In genomic region chr5:14675865-14676300, GRCh38 we compare ENCODE assay signal across 1 cellular context.
TF ChIP-seq lines count a peak whose summit lies in the region.

No MANE protein-coding gene starts in this region.

TF ChIP-seq in K562, 482 proteins besides CTCF, POLR2A, EP300 and RAD21 (continued from another document):
- TF ChIP-seq, protein P1, sequence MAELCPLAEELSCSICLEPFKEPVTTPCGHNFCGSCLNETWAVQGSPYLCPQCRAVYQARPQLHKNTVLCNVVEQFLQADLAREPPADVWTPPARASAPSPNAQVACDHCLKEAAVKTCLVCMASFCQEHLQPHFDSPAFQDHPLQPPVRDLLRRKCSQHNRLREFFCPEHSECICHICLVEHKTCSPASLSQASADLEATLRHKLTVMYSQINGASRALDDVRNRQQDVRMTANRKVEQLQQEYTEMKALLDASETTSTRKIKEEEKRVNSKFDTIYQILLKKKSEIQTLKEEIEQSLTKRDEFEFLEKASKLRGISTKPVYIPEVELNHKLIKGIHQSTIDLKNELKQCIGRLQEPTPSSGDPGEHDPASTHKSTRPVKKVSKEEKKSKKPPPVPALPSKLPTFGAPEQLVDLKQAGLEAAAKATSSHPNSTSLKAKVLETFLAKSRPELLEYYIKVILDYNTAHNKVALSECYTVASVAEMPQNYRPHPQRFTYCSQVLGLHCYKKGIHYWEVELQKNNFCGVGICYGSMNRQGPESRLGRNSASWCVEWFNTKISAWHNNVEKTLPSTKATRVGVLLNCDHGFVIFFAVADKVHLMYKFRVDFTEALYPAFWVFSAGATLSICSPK (IDR thresholded peaks at IDR 0.05; ENCODE audit: borderline replicate concordance) = no peak
- TF ChIP-seq CBFA2T3 (IDR thresholded peaks at IDR 0.05) (peak; percentile 17; the same call in 1 of the 2 replicates), ARID1B (IDR thresholded peaks at IDR 0.05) (0 out of 2 replicates have a peak, but pooled peaks have one; percentile 23), SMARCA4 (IDR thresholded peaks at IDR 0.05) (peak; percentile 27; the same call in 1 of the 2 replicates), MTA2 (IDR thresholded peaks at IDR 0.05; ENCODE audit: low read depth) (no peak), TCF3 (CRISPR knock-in tag; IDR thresholded peaks at IDR 0.05) (peak; percentile 37), ZFP30 (CRISPR knock-in tag; IDR thresholded peaks at IDR 0.05; ENCODE audit: borderline replicate concordance) (no peak), TGIF2 (CRISPR knock-in tag; IDR thresholded peaks at IDR 0.05) (no peak), FOXJ2 (tag; IDR thresholded peaks at IDR 0.05) (no peak), ZNF282 (CRISPR knock-in tag; IDR thresholded peaks at IDR 0.05) (no peak), ZNF766 (CRISPR knock-in tag; conservative IDR thresholded peaks at IDR 0.05) (no peak), E2F4 (CRISPR knock-in tag; IDR thresholded peaks at IDR 0.05; ENCODE audit: low read depth) (no peak)
- TF ChIP-seq, protein P2, sequence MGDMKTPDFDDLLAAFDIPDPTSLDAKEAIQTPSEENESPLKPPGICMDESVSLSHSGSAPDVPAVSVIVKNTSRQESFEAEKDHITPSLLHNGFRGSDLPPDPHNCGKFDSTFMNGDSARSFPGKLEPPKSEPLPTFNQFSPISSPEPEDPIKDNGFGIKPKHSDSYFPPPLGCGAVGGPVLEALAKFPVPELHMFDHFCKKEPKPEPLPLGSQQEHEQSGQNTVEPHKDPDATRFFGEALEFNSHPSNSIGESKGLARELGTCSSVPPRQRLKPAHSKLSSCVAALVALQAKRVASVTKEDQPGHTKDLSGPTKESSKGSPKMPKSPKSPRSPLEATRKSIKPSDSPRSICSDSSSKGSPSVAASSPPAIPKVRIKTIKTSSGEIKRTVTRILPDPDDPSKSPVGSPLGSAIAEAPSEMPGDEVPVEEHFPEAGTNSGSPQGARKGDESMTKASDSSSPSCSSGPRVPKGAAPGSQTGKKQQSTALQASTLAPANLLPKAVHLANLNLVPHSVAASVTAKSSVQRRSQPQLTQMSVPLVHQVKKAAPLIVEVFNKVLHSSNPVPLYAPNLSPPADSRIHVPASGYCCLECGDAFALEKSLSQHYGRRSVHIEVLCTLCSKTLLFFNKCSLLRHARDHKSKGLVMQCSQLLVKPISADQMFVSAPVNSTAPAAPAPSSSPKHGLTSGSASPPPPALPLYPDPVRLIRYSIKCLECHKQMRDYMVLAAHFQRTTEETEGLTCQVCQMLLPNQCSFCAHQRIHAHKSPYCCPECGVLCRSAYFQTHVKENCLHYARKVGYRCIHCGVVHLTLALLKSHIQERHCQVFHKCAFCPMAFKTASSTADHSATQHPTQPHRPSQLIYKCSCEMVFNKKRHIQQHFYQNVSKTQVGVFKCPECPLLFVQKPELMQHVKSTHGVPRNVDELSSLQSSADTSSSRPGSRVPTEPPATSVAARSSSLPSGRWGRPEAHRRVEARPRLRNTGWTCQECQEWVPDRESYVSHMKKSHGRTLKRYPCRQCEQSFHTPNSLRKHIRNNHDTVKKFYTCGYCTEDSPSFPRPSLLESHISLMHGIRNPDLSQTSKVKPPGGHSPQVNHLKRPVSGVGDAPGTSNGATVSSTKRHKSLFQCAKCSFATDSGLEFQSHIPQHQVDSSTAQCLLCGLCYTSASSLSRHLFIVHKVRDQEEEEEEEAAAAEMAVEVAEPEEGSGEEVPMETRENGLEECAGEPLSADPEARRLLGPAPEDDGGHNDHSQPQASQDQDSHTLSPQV (IDR thresholded peaks at IDR 0.05) = peak; percentile 35; the same call in 1 of the 2 replicates
- TF ChIP-seq, protein P3, sequence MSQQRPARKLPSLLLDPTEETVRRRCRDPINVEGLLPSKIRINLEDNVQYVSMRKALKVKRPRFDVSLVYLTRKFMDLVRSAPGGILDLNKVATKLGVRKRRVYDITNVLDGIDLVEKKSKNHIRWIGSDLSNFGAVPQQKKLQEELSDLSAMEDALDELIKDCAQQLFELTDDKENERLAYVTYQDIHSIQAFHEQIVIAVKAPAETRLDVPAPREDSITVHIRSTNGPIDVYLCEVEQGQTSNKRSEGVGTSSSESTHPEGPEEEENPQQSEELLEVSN (IDR thresholded peaks at IDR 0.05; ENCODE audit: borderline replicate concordance in 1 of 2, extremely low read depth in 1 of 2, insufficient read depth in 1 of 2, insufficient read length in 1 of 2, low read depth in 1 of 2, low read length in 1 of 2, poor library complexity in 1 of 2, severe bottlenecking in 1 of 2) = peak; percentile 59 to 76
